Comparison of ENCODE assay signal across 15 cellular contexts in genomic region chr11:296206-296975, GRCh38. TPM values are rescaled to one million over a fixed set of nuclear protein-coding genes. Genes with fewer than 3 reads are reported as not detected.
DNase-seq lines count a peak whose midpoint lies in the region; ATAC-seq, FAIRE-seq and TF ChIP-seq lines count a peak whose summit lies in the region.
"Had no signal": no experiment of that assay in that cellular context is flagged by ENCODE, and none has a peak within 500 bp of the region (broad histone marks: within the 10 kb centered on the region; RNA-seq: fewer than 3 reads in every experiment).

No MANE protein-coding gene starts in this region.

- H3K4me3 ChIP-seq in kidney (ENCODE audit: low read length in 2 of 2) = no peak overlapping the region

- H3K36me3 Mint-ChIP-seq in natural killer cell (no peaks in the 10 kb centered on the region), Calu3 (ENCODE audit: insufficient read depth, unreplicated experiment) (no peaks in the 10 kb centered on the region)
- H3K36me3 Mint-ChIP-seq in natural killer cell treated with Interleukin-12 subunit alpha and Interleukin-12 subunit beta and Interleukin-15 and Interleukin-18, amount 100 ng/mL, for 72 hours = no peaks in the 10 kb centered on the region
- H3K36me3 Mint-ChIP-seq: brain had no signal

- H3K27me3 Mint-ChIP-seq in natural killer cell (ENCODE audit: low read depth in 2 of 2) (no peaks in the 10 kb centered on the region), Calu3 (ENCODE audit: unreplicated experiment) (peaks cover 53% of the 10 kb centered on the region)
- no peaks in the 10 kb centered on the region for H3K27me3 Mint-ChIP-seq in natural killer cell treated with Interleukin-12 subunit alpha and Interleukin-12 subunit beta and Interleukin-15 and Interleukin-18, amount 100 ng/mL, for 72 hours
- H3K27me3 Mint-ChIP-seq: brain had no signal

- ATAC-seq in natural killer cell = no peak
- ATAC-seq in natural killer cell treated with Interleukin-12 subunit alpha and Interleukin-12 subunit beta and Interleukin-15 and Interleukin-18, amount 100 ng/mL, for 72 hours = no peak
- no peak for ATAC-seq in GM19324 (IDR thresholded peaks at IDR 0.05; ENCODE audit: low FRiP score, unreplicated experiment)

- intact Hi-C loops in natural killer cell (cut with micrococcal nuclease) = no loop called here
- intact Hi-C loops in kidney (cut with DNase I) = no loop called here
- intact Hi-C loops in Calu3 (cut with micrococcal nuclease; ENCODE audit: unreplicated experiment) = no loop called here

- TF ChIP-seq CTCF in natural killer cell (IDR thresholded peaks at IDR 0.05) (no peak), kidney (IDR thresholded peaks at IDR 0.05; ENCODE audit: borderline replicate concordance, extremely low read depth, insufficient read depth) (no peak), Calu3 (IDR thresholded peaks at IDR 0.05; ENCODE audit: unreplicated experiment) (no peak)

- H3K4me3 Mint-ChIP-seq in natural killer cell (no peak overlapping the region), Calu3 (ENCODE audit: low read depth, unreplicated experiment) (no peak overlapping the region)
- no peak overlapping the region for H3K4me3 Mint-ChIP-seq in natural killer cell treated with Interleukin-12 subunit alpha and Interleukin-12 subunit beta and Interleukin-15 and Interleukin-18, amount 100 ng/mL, for 72 hours
- H3K4me3 Mint-ChIP-seq: brain had no signal

- DNase-seq in natural killer cell (no peak), kidney (peak; percentile 77), NCI-H2107 (lab: John Stamatoyannopoulos, UW) (no peak), Calu3 (no peak)
- no peak for DNase-seq in natural killer cell treated with Interleukin-12 subunit alpha and Interleukin-12 subunit beta and Interleukin-15 and Interleukin-18, amount 100 ng/mL, for 72 hours (ENCODE audit: low spot score)
- DNase-seq: DND-41; effector memory CD4-positive, alpha-beta T cell; retina; SK-N-SH had no signal

- peaks cover 12 to 16% of the 10 kb centered on the region in 2 donors for H3K4me1 Mint-ChIP-seq in natural killer cell
- peaks cover 11% of the 10 kb centered on the region in 2 donors for H3K4me1 Mint-ChIP-seq in natural killer cell treated with Interleukin-12 subunit alpha and Interleukin-12 subunit beta and Interleukin-15 and Interleukin-18, amount 100 ng/mL, for 72 hours (ENCODE audit: low read depth in 2 of 2)
- H3K4me1 Mint-ChIP-seq in Calu3 (ENCODE audit: low read depth, unreplicated experiment) = peaks cover 13% of the 10 kb centered on the region

- H3K9me3 ChIP-seq in kidney (ENCODE audit: control insufficient read depth in 1 of 2, low read length in 2 of 2) = no peaks in the 10 kb centered on the region
- H3K9me3 ChIP-seq: SK-N-SH had no signal

- H3K9ac ChIP-seq in kidney (ENCODE audit: low read length in 2 of 2) = no peak overlapping the region
- H3K9ac ChIP-seq: SK-N-SH had no signal

- BruUV-seq in Calu3 (replicated peaks; lab: Mats Ljungman, UMichigan) = no TSS peak

- CTCF ChIA-PET in Calu3 (lab: Charles Lee) = no interaction called here

- H3K27ac ChIP-seq in kidney (ENCODE audit: low read depth in 2 of 2, low read length in 2 of 2) = no peak overlapping the region

- H3K4me1 ChIP-seq in kidney (ENCODE audit: control insufficient read depth in 1 of 2, insufficient read depth in 1 of 2, low read depth in 1 of 2, low read length in 2 of 2) = no peaks in the 10 kb centered on the region

- no peaks in the 10 kb centered on the region for H3K36me3 ChIP-seq in kidney (ENCODE audit: control insufficient read depth in 1 of 2, insufficient read depth in 2 of 2, low read length in 2 of 2)

- no peak for FAIRE-seq in kidney (lab: Jason Lieb, UNC)
- FAIRE-seq: frontal cortex, HTR-8/SVneo, islet of Langerhans had no signal

- H3K27ac Mint-ChIP-seq in natural killer cell = peak overlapping the region; percentile 65 to 76
- no peak overlapping the region for H3K27ac Mint-ChIP-seq in natural killer cell treated with Interleukin-12 subunit alpha and Interleukin-12 subunit beta and Interleukin-15 and Interleukin-18, amount 100 ng/mL, for 72 hours
- no peak overlapping the region for H3K27ac Mint-ChIP-seq in Calu3 (ENCODE audit: unreplicated experiment)

- H3K9me3 Mint-ChIP-seq in natural killer cell = no peaks in the 10 kb centered on the region
- no peaks in the 10 kb centered on the region for H3K9me3 Mint-ChIP-seq in natural killer cell treated with Interleukin-12 subunit alpha and Interleukin-12 subunit beta and Interleukin-15 and Interleukin-18, amount 100 ng/mL, for 72 hours
- H3K9me3 Mint-ChIP-seq in Calu3 (ENCODE audit: low read depth, unreplicated experiment) = no peaks in the 10 kb centered on the region
- H3K9me3 Mint-ChIP-seq: stimulated activated naive CD8-positive, alpha-beta T cell treated with anti-CD3 and anti-CD28 coated beads, Interleukin-15, amount 100 ng/mL, for 72 hours had no signal

RNA-seq across cellular contexts. Expression of gene IFITM5, which starts 2.9 kb away (rescaled TPM):
- total RNA-seq in natural killer cell (not detected), kidney (not detected), Calu3 (2022) (not detected in 2 replicates)
- total RNA-seq in natural killer cell treated with Interleukin-12 subunit alpha and Interleukin-12 subunit beta and Interleukin-15 and Interleukin-18, amount 100 ng/mL, for 72 hours = not detected
- not detected for polyA plus RNA-seq in kidney (ENCODE audit: insufficient read depth, low read depth, low replicate concordance)
- total RNA-seq: frontal cortex had no signal
- polyA plus RNA-seq: SK-N-SH had no signal

RNA-seq across cellular contexts. Expression of gene PGGHG, which starts 7.5 kb away (rescaled TPM):
- total RNA-seq in natural killer cell (100 to 1,000 TPM; 130 to 237 (median 153) TPM), kidney (64.1 TPM), Calu3 (2022) (9.5 and 13.5 TPM in 2 replicates)
- total RNA-seq in natural killer cell treated with Interleukin-12 subunit alpha and Interleukin-12 subunit beta and Interleukin-15 and Interleukin-18, amount 100 ng/mL, for 72 hours = 10 to 100 TPM; 17.0 to 24.9 TPM
- polyA plus RNA-seq in kidney (ENCODE audit: insufficient read depth, low read depth, low replicate concordance) = 16.1 TPM

RNA-seq across cellular contexts. Expression of gene IFITM2, which starts 11.2 kb away (rescaled TPM):
- total RNA-seq in natural killer cell (1,000 to 10,000 TPM; 1,080 to 1,421 (median 1,273) TPM), kidney (1,111 TPM), Calu3 (2022) (29.1 and 117 TPM in 2 replicates)
- total RNA-seq in natural killer cell treated with Interleukin-12 subunit alpha and Interleukin-12 subunit beta and Interleukin-15 and Interleukin-18, amount 100 ng/mL, for 72 hours = 100 to 1,000 TPM in 1 of 2 donors, 10 to 100 TPM in 1; 87.9 to 171 TPM
- 814 TPM for polyA plus RNA-seq in kidney (ENCODE audit: insufficient read depth, low read depth, low replicate concordance)

RNA-seq across cellular contexts. Expression of gene IFITM1, which starts 17.4 kb away (rescaled TPM):
- total RNA-seq in natural killer cell = 100 to 1,000 TPM; 540 to 809 (median 710) TPM
- 10 to 100 TPM; 58.1 to 71.0 TPM for total RNA-seq in natural killer cell treated with Interleukin-12 subunit alpha and Interleukin-12 subunit beta and Interleukin-15 and Interleukin-18, amount 100 ng/mL, for 72 hours
- total RNA-seq in kidney = 440 TPM
- polyA plus RNA-seq in kidney (ENCODE audit: insufficient read depth, low read depth, low replicate concordance) = 248 TPM
- total RNA-seq in Calu3 (2022) = 45.6 and 179 TPM in 2 replicates

RNA-seq across cellular contexts. Expression of gene NLRP6, which starts 18.2 kb away (rescaled TPM):
- 1 to 10 TPM; 1.7 to 3.0 (median 2.3) TPM for total RNA-seq in natural killer cell
- 1 to 10 TPM in 1 of 2 donors, under 1 TPM in 1; 0.26 to 1.2 TPM for total RNA-seq in natural killer cell treated with Interleukin-12 subunit alpha and Interleukin-12 subunit beta and Interleukin-15 and Interleukin-18, amount 100 ng/mL, for 72 hours
- total RNA-seq in kidney = 1.6 TPM
- polyA plus RNA-seq in kidney (ENCODE audit: insufficient read depth, low read depth, low replicate concordance) = 0.32 TPM
- not detected in 2 replicates for total RNA-seq in Calu3 (2022)
- total RNA-seq: frontal cortex had no signal
- polyA plus RNA-seq: SK-N-SH had no signal

Comparison
In these comparisons a context has a peak if more than half of its experiments do, and no peak if none do; other contexts are left out.
1. H3K27ac Mint-ChIP-seq: peak in natural killer cell (2 of 2); none in natural killer cell treated with Interleukin-12 subunit alpha and Interleukin-12 subunit beta and Interleukin-15 and Interleukin-18, amount 100 ng/mL, for 72 hours (0 of 2) and Calu3 (single experiment).